ENCODE assay signal across 11 cellular contexts in genomic region chr12:103742349-103742784, GRCh38.
A peak's percentile ranks its signal among the peaks of the same experiment; 100 is the strongest.
DNase-seq lines count a peak whose midpoint lies in the region; ATAC-seq and TF ChIP-seq lines count a peak whose summit lies in the region.
"Had no signal": no experiment of that assay in that cellular context is flagged by ENCODE, and none has a peak within 500 bp of the region (broad histone marks: within the 10 kb centered on the region; RNA-seq: fewer than 3 reads in every experiment).

No MANE protein-coding gene starts in this region.

- no peak overlapping the region for H3K9ac ChIP-seq in PC-3 (ENCODE audit: low read length)

- no TSS peak for BruUV-seq in PC-3 (replicated peaks; lab: Mats Ljungman, UMichigan)

- intact Hi-C loops in Right ventricle myocardium inferior (cut with DNase I) (loop anchor here (5.0 to 10.0 kb wide), 2 partner anchors 115 to 168 kb away; no protein-coding TSS in a partner anchor), cardiac septum (cut with DNase I) (loop anchor here (10.0 kb wide), 1 partner anchor 118 kb away; no protein-coding TSS in a partner anchor), PC-3 (cut with micrococcal nuclease) (no loop called here), upper lobe of right lung (cut with DNase I) (no loop called here)

- H3K4me3 ChIP-seq in PC-3 (ENCODE audit: low read length) (no peak overlapping the region), fibroblast of villous mesenchyme (ENCODE audit: low read depth, low read length) (no peak overlapping the region), upper lobe of right lung (no peak overlapping the region)
- H3K4me3 ChIP-seq: SJSA1 had no signal

- POLR2A ChIA-PET in PC-3 (lab: Charles Lee; ENCODE audit: unreplicated experiment), result no interaction called here

- H3K9me3 ChIP-seq in PC-3 (ENCODE audit: low read length) (no peaks in the 10 kb centered on the region), upper lobe of right lung (no peaks in the 10 kb centered on the region)
- H3K9me3 ChIP-seq: SJSA1 had no signal

- H3K4me1 ChIP-seq in PC-3 (ENCODE audit: insufficient read depth, low read length) (peaks cover 8% of the 10 kb centered on the region), upper lobe of right lung (no peaks in the 10 kb centered on the region)

- H3K27me3 ChIP-seq in PC-3 (ENCODE audit: low read length), result no peaks in the 10 kb centered on the region
- no peaks in the 10 kb centered on the region for H3K27me3 ChIP-seq in upper lobe of right lung
- H3K27me3 ChIP-seq: SJSA1 had no signal

- H3K4me2 ChIP-seq in PC-3 (ENCODE audit: low read length), result peak overlapping the region; percentile 21; the same call in 1 of the 2 replicates

- TF ChIP-seq CTCF in PC-3 (conservative IDR thresholded peaks at IDR 0.05; ENCODE audit: low read depth, low read length), result no peak
- no peak for TF ChIP-seq CTCF in fibroblast of villous mesenchyme (IDR thresholded peaks at IDR 0.05; ENCODE audit: insufficient read depth, low read depth, low read length)
- TF ChIP-seq CTCF in upper lobe of right lung (IDR thresholded peaks at IDR 0.05), result no peak

- CTCF ChIA-PET in PC-3 (lab: Charles Lee), result no interaction called here

- H3K79me2 ChIP-seq in PC-3 (ENCODE audit: low read length), result no peaks in the 10 kb centered on the region

- H4K20me1 ChIP-seq in PC-3 (ENCODE audit: low read length), result no peaks in the 10 kb centered on the region

- no peaks in the 10 kb centered on the region for H3K9me2 ChIP-seq in PC-3 (replicated peaks; ENCODE audit: low read length)

- ATAC-seq in Right ventricle myocardium inferior, result peak; percentile 53
- peak; percentile 72 for ATAC-seq in PC-3
- peak; percentile 31 for ATAC-seq in upper lobe of right lung
- no peak for ATAC-seq in HG03108 (IDR thresholded peaks at IDR 0.05; ENCODE audit: unreplicated experiment)
- ATAC-seq in HG02798 (IDR thresholded peaks at IDR 0.05; ENCODE audit: poor library complexity, unreplicated experiment), result no peak
- ATAC-seq in HG03442 (IDR thresholded peaks at IDR 0.05; ENCODE audit: unreplicated experiment), result no peak
- ATAC-seq: naive thymus-derived CD4-positive, alpha-beta T cell had no signal

- H2AFZ ChIP-seq in PC-3 (ENCODE audit: low read length), result 0 out of 2 replicates have a peak overlapping the region, but pooled peaks have one; percentile 3

- DNase-seq in Right ventricle myocardium inferior (ENCODE audit: missing footprints) (no peak), cardiac septum (ENCODE audit: low spot score) (no peak), PC-3 (peak; percentile 61), fibroblast of villous mesenchyme (ENCODE audit: low read depth) (peak; percentile 18), upper lobe of right lung (no peak)
- DNase-seq: 8988T; naive thymus-derived CD4-positive, alpha-beta T cell had no signal

- H3F3A ChIP-seq in PC-3 (ENCODE audit: low read length, unreplicated experiment), result no peaks in the 10 kb centered on the region

- no peaks in the 10 kb centered on the region for H3K36me3 ChIP-seq in PC-3 (ENCODE audit: low read depth, low read length)
- no peaks in the 10 kb centered on the region for H3K36me3 ChIP-seq in upper lobe of right lung
- H3K36me3 ChIP-seq: SJSA1 had no signal

- H3K27ac ChIP-seq in PC-3 (ENCODE audit: low read length) (no peak overlapping the region), upper lobe of right lung (no peak overlapping the region)
- H3K27ac ChIP-seq: SJSA1 had no signal

Comparison
In these comparisons a context has a peak if more than half of its experiments do, and no peak if none do; other contexts are left out.
1. ATAC-seq: peak in Right ventricle myocardium inferior (single experiment), PC-3 (single experiment) and upper lobe of right lung (single experiment); none in HG03108 (single experiment), HG02798 (single experiment) and HG03442 (single experiment).
2. DNase-seq: peak in PC-3 (single experiment) and fibroblast of villous mesenchyme (single experiment); none in Right ventricle myocardium inferior (single experiment), cardiac septum (single experiment) and upper lobe of right lung (single experiment).
3. intact Hi-C loops: an anchor here in Right ventricle myocardium inferior (5.0 to 10.0 kb wide) and cardiac septum (10.0 kb wide); none called in PC-3 and upper lobe of right lung.